Comparison of ENCODE assay signal across 1 cellular context in genomic region chr16:30760160-30760559, GRCh38.
TF ChIP-seq lines count a peak whose summit lies in the region.

No MANE protein-coding gene starts in this region.

TF ChIP-seq in SK-N-SH, 30 proteins besides CTCF, POLR2A, EP300 and RAD21 (continued from another document):
- TF ChIP-seq GABPA (IDR thresholded peaks at IDR 0.05; ENCODE audit: low read depth) = no peak
- TF ChIP-seq SIN3A (IDR thresholded peaks at IDR 0.05; ENCODE audit: borderline replicate concordance, low read depth, low read length) = no peak
